In genomic region chr15:79023546-79023890, GRCh38 we compare ENCODE assay signal across 20 cellular contexts.
DNase-seq lines count a peak whose midpoint lies in the region; ATAC-seq, FAIRE-seq and TF ChIP-seq lines count a peak whose summit lies in the region.
"Had no signal": no experiment of that assay in that cellular context is flagged by ENCODE, and none has a peak within 500 bp of the region (broad histone marks: within the 10 kb centered on the region; RNA-seq: fewer than 3 reads in every experiment).

No MANE protein-coding gene starts in this region.

- H2BK5ac ChIP-seq in H1 (ENCODE audit: low read depth, low read length) (no peak overlapping the region), mesenchymal stem cell (ENCODE audit: low read depth, low read length, poor library complexity, severe bottlenecking) (no peak overlapping the region)

- H4K91ac ChIP-seq in H1 (replicated peaks; ENCODE audit: insufficient read length, low read length), result no peak overlapping the region
- H4K91ac ChIP-seq in mesenchymal stem cell (ENCODE audit: low read length), result peak overlapping the region; percentile 31

- H2AFZ ChIP-seq in H1 (ENCODE audit: low read length) (no peak overlapping the region), mesenchymal stem cell (ENCODE audit: low read depth, low read length) (no peak overlapping the region), OCI-LY7 (ENCODE audit: low read length) (no peak overlapping the region)

- no peak for FAIRE-seq in H1 (lab: Jason Lieb, UNC)
- FAIRE-seq: A204.1, GM12878 had no signal

- H2BK20ac ChIP-seq in H1 (ENCODE audit: low read length), result no peak overlapping the region

- no peak for TF ChIP-seq RAD21 in H1 (IDR thresholded peaks at IDR 0.05 in 1 of 2, conservative IDR thresholded peaks at IDR 0.05 in 1 of 2; ENCODE audit: low read depth in 2 of 2, low read length in 2 of 2)

- H4K20me1 ChIP-seq in H1 (replicated peaks in 1 of 2; ENCODE audit: control insufficient read depth in 1 of 2, insufficient read depth in 2 of 2, low read length in 2 of 2) (peaks cover 0 to 2% of the 10 kb centered on the region in 2 experiments), OCI-LY7 (ENCODE audit: insufficient read depth, low read length) (no peaks in the 10 kb centered on the region)

- H3K9me2 ChIP-seq in OCI-LY7 (ENCODE audit: insufficient read depth, low read length), result no peaks in the 10 kb centered on the region

- H4K8ac ChIP-seq in H1 (ENCODE audit: extremely low read depth, insufficient read depth, low read length) (no peak overlapping the region), mesenchymal stem cell (ENCODE audit: low read length) (no peak overlapping the region)

- H3K4me3 ChIP-seq in RWPE2 (ENCODE audit: severe bottlenecking), result no peak overlapping the region
- no peak overlapping the region for H3K4me3 ChIP-seq in H1 (ENCODE audit: extremely low read depth in 1 of 4, insufficient read depth in 2 of 4, low read depth in 3 of 4, low read length in 4 of 4)
- H3K4me3 ChIP-seq in mesenchymal stem cell (ENCODE audit: insufficient read depth in 1 of 2, low read depth in 1 of 2, low read length in 2 of 2), result no peak overlapping the region
- H3K4me3 ChIP-seq in upper lobe of right lung, result no peak overlapping the region
- H3K4me3 ChIP-seq in OCI-LY7 (ENCODE audit: low read depth, low read length, poor library complexity, severe bottlenecking), result no peak overlapping the region
- H3K4me3 ChIP-seq: GM12878, HAP-1 had no signal

- H3K4ac ChIP-seq in H1 (replicated peaks; ENCODE audit: insufficient read length, low read depth, low read length) (no peak overlapping the region), mesenchymal stem cell (ENCODE audit: low read depth in 1 of 2, low read length in 2 of 2) (peak overlapping the region in 1 of 2 experiments; percentile 42)

- no peaks in the 10 kb centered on the region for H3K36me3 ChIP-seq in RWPE2 (ENCODE audit: low read depth)
- no peaks in the 10 kb centered on the region for H3K36me3 ChIP-seq in H1 (ENCODE audit: control insufficient read depth in 2 of 4, insufficient read depth in 4 of 4, low read length in 3 of 4)
- no peaks in the 10 kb centered on the region for H3K36me3 ChIP-seq in mesenchymal stem cell (ENCODE audit: control insufficient read depth in 1 of 2, insufficient read depth in 2 of 2, low read depth in 1 of 2, low read length in 2 of 2)
- H3K36me3 ChIP-seq in upper lobe of right lung, result no peaks in the 10 kb centered on the region
- H3K36me3 ChIP-seq in OCI-LY7 (ENCODE audit: insufficient read depth, low read length), result no peaks in the 10 kb centered on the region
- H3K36me3 ChIP-seq: BE2C, HAP-1 had no signal

- H3K27ac ChIP-seq in RWPE2 (ENCODE audit: poor library complexity, severe bottlenecking) (no peak overlapping the region), H1 (ENCODE audit: low read depth, low read length) (no peak overlapping the region), mesenchymal stem cell (ENCODE audit: low read length, poor library complexity, severe bottlenecking) (no peak overlapping the region), upper lobe of right lung (no peak overlapping the region), OCI-LY7 (ENCODE audit: low read depth, low read length, poor library complexity, severe bottlenecking) (no peak overlapping the region)

- TF ChIP-seq POLR2A in H1 (IDR thresholded peaks at IDR 0.05; ENCODE audit: control extremely low read depth in 1 of 2, low read depth in 2 of 2, low read length in 2 of 2), result no peak

- H3K23me2 ChIP-seq in H1 (ENCODE audit: low read depth, low read length), result peaks cover 6% of the 10 kb centered on the region; the same call in 1 of the 2 replicates

- H3K23ac ChIP-seq in H1 (ENCODE audit: insufficient read length), result no peak overlapping the region
- no peak overlapping the region for H3K23ac ChIP-seq in mesenchymal stem cell (ENCODE audit: low read length in 2 of 2)

- H3K79me1 ChIP-seq in H1 (ENCODE audit: low read depth, low read length) (no peaks in the 10 kb centered on the region), mesenchymal stem cell (replicated peaks; ENCODE audit: low read length, poor library complexity, severe bottlenecking) (no peaks in the 10 kb centered on the region)

- no peak for TF ChIP-seq CTCF in RWPE2 (IDR thresholded peaks at IDR 0.05; ENCODE audit: poor library complexity, severe bottlenecking)
- no peak for TF ChIP-seq CTCF in H1 (IDR thresholded peaks at IDR 0.05; ENCODE audit: control extremely low read depth in 1 of 3, insufficient read depth in 1 of 3, low read depth in 1 of 3, low read length in 3 of 3)
- no peak for TF ChIP-seq CTCF in upper lobe of right lung (IDR thresholded peaks at IDR 0.05)
- no peak for TF ChIP-seq CTCF in OCI-LY7 (conservative IDR thresholded peaks at IDR 0.05; ENCODE audit: low read length)

- H3K4me1 ChIP-seq in RWPE2 (ENCODE audit: insufficient read depth, poor library complexity, severe bottlenecking) (peaks cover 4% of the 10 kb centered on the region), H1 (replicated peaks in 1 of 4; ENCODE audit: control insufficient read depth in 3 of 4, insufficient read depth in 4 of 4, low read length in 3 of 4) (no peaks in the 10 kb centered on the region; a peak in 1 of 7 replicates), mesenchymal stem cell (ENCODE audit: control insufficient read depth, insufficient read depth, low read depth, low read length) (no peaks in the 10 kb centered on the region), upper lobe of right lung (no peaks in the 10 kb centered on the region), OCI-LY7 (ENCODE audit: insufficient read depth, low read length, poor library complexity, severe bottlenecking) (peaks cover 6% of the 10 kb centered on the region)
- H3K4me1 ChIP-seq: BE2C, HAP-1 had no signal

- TF ChIP-seq EP300 in H1 (IDR thresholded peaks at IDR 0.05; ENCODE audit: borderline replicate concordance in 1 of 2, low read depth in 2 of 2, low read length in 2 of 2), result no peak

- H3K9me3 ChIP-seq in RWPE2 (ENCODE audit: severe bottlenecking) (no peaks in the 10 kb centered on the region), H1 (ENCODE audit: insufficient read depth in 2 of 2, low read depth in 1 of 2, low read length in 1 of 2) (no peaks in the 10 kb centered on the region; a peak in 1 of 4 replicates), mesenchymal stem cell (ENCODE audit: control insufficient read depth, low read length) (no peaks in the 10 kb centered on the region), upper lobe of right lung (no peaks in the 10 kb centered on the region), OCI-LY7 (ENCODE audit: low read length) (no peaks in the 10 kb centered on the region; the same call in 1 of the 2 replicates)
- H3K9me3 ChIP-seq: BE2C, HAP-1 had no signal

- BruUV-seq in OCI-LY7 (replicated peaks; lab: Mats Ljungman, UMichigan), result no TSS peak

- CTCF ChIA-PET in H1 (lab: Charles Lee; ENCODE audit: partially characterized antibody), result interaction anchor here (0.7 to 15.0 kb wide), 12 partner anchors 10 to 532 kb away, joined by 3 to 352 read pairs (median 4); no protein-coding TSS in a partner anchor
- CTCF ChIA-PET in OCI-LY7 (lab: Charles Lee; ENCODE audit: unreplicated experiment), result no interaction called here

- H3K14ac ChIP-seq in H1 (ENCODE audit: insufficient read length), result no peak overlapping the region
- H3K14ac ChIP-seq in mesenchymal stem cell (ENCODE audit: low read length in 2 of 2), result no peak overlapping the region

- H2BK120ac ChIP-seq in H1 (replicated peaks; ENCODE audit: low read depth, low read length) (no peak overlapping the region), mesenchymal stem cell (ENCODE audit: low read depth, low read length) (no peak overlapping the region)

- H3K9ac ChIP-seq in H1 (replicated peaks in 1 of 4; ENCODE audit: extremely low read depth in 1 of 4, low read depth in 3 of 4, low read length in 3 of 4) (no peak overlapping the region), mesenchymal stem cell (ENCODE audit: low read length) (no peak overlapping the region)

- intact Hi-C loops in upper lobe of right lung (cut with DNase I) (loop anchor here (10.0 kb wide), 1 partner anchor 161 kb away; no protein-coding TSS in a partner anchor), OCI-LY7 (cut with micrococcal nuclease; ENCODE audit: unreplicated experiment) (no loop called here)

- DNase-seq in RWPE2 (ENCODE audit: low spot score) (peak; percentile 57), H1 (ENCODE audit: low read depth in 1 of 2, low spot score in 2 of 2) (no peak), mesenchymal stem cell (no peak), upper lobe of right lung (peak; percentile 30), OCI-LY7 (ENCODE audit: low spot score) (no peak)
- DNase-seq: ACHN; BE2C; C1 segment of cervical spinal cord; CD4-positive, CD25-positive, alpha-beta regulatory T cell; CD8-positive, alpha-beta memory T cell; COR-L47; DMS 273 treated with DMSO at 0.1 percent for 48 hours; DMS53; DND-41; EL had no signal

- 42% methylated on average over 2 of the region's 2 CpGs; no CpG with 5 or more reads in 1 of the 2 experiments for WGBS in H1 (ENCODE audit: extremely low coverage in 1 of 2, insufficient coverage in 1 of 2, insufficient read length in 1 of 2, insufficient replicate concordance in 2 of 2, low coverage in 1 of 2, low lambda C conversion rate in 2 of 2, missing lambda C conversion rate in 1 of 2), 2 experiments
- whole genome bisulfite sequencing in mesenchymal stem cell, result 100% methylated on average over 1 of the region's 2 CpGs

- POLR2A ChIA-PET in H1 (lab: Charles Lee; ENCODE audit: partially characterized antibody), result no interaction called here
- POLR2A ChIA-PET in OCI-LY7 (lab: Charles Lee), result interaction anchor here (0.6 kb wide), 1 partner anchor 1793 kb away, joined by 3 read pairs; no protein-coding TSS in a partner anchor

- no peak overlapping the region for H3K4me2 ChIP-seq in H1 (ENCODE audit: insufficient read depth in 1 of 2, low read depth in 2 of 2, low read length in 2 of 2)
- no peak overlapping the region for H3K4me2 ChIP-seq in mesenchymal stem cell (ENCODE audit: low read length, poor library complexity, severe bottlenecking)
- no peak overlapping the region for H3K4me2 ChIP-seq in OCI-LY7 (ENCODE audit: low read length)

- H3K18ac ChIP-seq in H1 (ENCODE audit: extremely low read depth, low read length) (no peak overlapping the region), mesenchymal stem cell (ENCODE audit: low read depth in 1 of 2, low read length in 2 of 2) (peak overlapping the region in 1 of 2 experiments; percentile 11)

- ATAC-seq in RWPE2 (ENCODE audit: low read depth) (no peak), upper lobe of right lung (no peak), GM19328 (IDR thresholded peaks at IDR 0.05; ENCODE audit: unreplicated experiment) (no peak), HG03139 (IDR thresholded peaks at IDR 0.05; ENCODE audit: unreplicated experiment) (no peak)
- ATAC-seq: GM12878 had no signal

- no peak overlapping the region for H2BK12ac ChIP-seq in H1 (ENCODE audit: low read depth, low read length)
- no peak overlapping the region for H2BK12ac ChIP-seq in mesenchymal stem cell (ENCODE audit: low read length in 2 of 2)

- peak overlapping the region; percentile 92 for H3K56ac ChIP-seq in H1 (replicated peaks; ENCODE audit: insufficient read length, low read depth, low read length)

- H2AK5ac ChIP-seq in H1 (ENCODE audit: low read depth, low read length) (no peak overlapping the region), mesenchymal stem cell (ENCODE audit: low read length, severe bottlenecking) (no peak overlapping the region)

- no peak overlapping the region for H4K5ac ChIP-seq in H1 (ENCODE audit: insufficient read length, low read depth, low read length)

- H3K27me3 ChIP-seq in RWPE2 (ENCODE audit: insufficient read depth, poor library complexity, severe bottlenecking) (no peaks in the 10 kb centered on the region), H1 (replicated peaks in 1 of 4; ENCODE audit: control insufficient read depth in 3 of 4, extremely low read depth in 1 of 4, insufficient read depth in 3 of 4, low read length in 3 of 4) (no peaks in the 10 kb centered on the region), mesenchymal stem cell (ENCODE audit: control insufficient read depth in 1 of 2, insufficient read depth in 1 of 2, low read length in 2 of 2) (peaks cover 0 to 26% of the 10 kb centered on the region in 2 experiments), upper lobe of right lung (no peaks in the 10 kb centered on the region)
- H3K27me3 ChIP-seq: BE2C had no signal

- H3K79me2 ChIP-seq in H1 (ENCODE audit: control insufficient read depth in 1 of 2, insufficient read depth in 2 of 2, low read length in 2 of 2), result no peaks in the 10 kb centered on the region
- H3K79me2 ChIP-seq in OCI-LY7 (ENCODE audit: insufficient read depth, low read depth, low read length), result no peaks in the 10 kb centered on the region

- H2BK15ac ChIP-seq in H1 (ENCODE audit: low read length), result no peak overlapping the region
- no peak overlapping the region for H2BK15ac ChIP-seq in mesenchymal stem cell (ENCODE audit: low read depth, poor library complexity, severe bottlenecking)

Comparison
In these comparisons a context has a peak if more than half of its experiments do, and no peak if none do; other contexts are left out.
1. DNase-seq: peak in RWPE2 (single experiment) and upper lobe of right lung (single experiment); none in H1 (0 of 2), mesenchymal stem cell (single experiment) and OCI-LY7 (single experiment).